ENCODE assay signal across 1 cellular context in the genomic region with DNA sequence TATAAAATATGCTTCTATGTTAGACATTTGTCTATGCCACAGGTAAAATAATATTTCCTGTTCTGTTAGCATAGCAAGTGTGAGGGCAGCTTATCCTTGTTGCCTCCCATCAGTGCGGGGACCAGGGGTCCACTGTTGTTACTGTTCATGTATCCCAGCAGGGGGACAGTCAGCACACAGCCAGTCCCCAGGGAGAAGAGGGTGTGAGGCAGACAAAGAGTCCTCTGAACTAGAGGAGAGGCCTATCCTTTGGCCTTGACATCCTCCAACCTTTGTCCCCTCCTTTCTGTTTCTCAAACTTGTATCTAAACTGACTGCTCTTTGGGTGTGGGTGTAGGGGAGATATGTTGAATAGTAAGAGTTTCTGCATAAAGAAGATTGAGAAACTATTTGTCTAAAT.
TF ChIP-seq lines count a peak whose summit lies in the region.

No MANE protein-coding gene starts in this region.

TF ChIP-seq in GM23338, 12 proteins besides CTCF, POLR2A, EP300 and RAD21 (continued from another document):
- TF ChIP-seq ZNF462 (CRISPR knock-in tag; IDR thresholded peaks at IDR 0.05) (no peak), EZH2 (IDR thresholded peaks at IDR 0.05; ENCODE audit: low read depth, unreplicated experiment) (no peak), ZNF331 (CRISPR knock-in tag; IDR thresholded peaks at IDR 0.05; ENCODE audit: low read depth) (no peak)
- TF ChIP-seq, protein P1, sequence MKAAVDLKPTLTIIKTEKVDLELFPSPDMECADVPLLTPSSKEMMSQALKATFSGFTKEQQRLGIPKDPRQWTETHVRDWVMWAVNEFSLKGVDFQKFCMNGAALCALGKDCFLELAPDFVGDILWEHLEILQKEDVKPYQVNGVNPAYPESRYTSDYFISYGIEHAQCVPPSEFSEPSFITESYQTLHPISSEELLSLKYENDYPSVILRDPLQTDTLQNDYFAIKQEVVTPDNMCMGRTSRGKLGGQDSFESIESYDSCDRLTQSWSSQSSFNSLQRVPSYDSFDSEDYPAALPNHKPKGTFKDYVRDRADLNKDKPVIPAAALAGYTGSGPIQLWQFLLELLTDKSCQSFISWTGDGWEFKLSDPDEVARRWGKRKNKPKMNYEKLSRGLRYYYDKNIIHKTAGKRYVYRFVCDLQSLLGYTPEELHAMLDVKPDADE (IDR thresholded peaks at IDR 0.05) = no peak
